ENCODE assay signal across 8 cellular contexts in the genomic region with DNA sequence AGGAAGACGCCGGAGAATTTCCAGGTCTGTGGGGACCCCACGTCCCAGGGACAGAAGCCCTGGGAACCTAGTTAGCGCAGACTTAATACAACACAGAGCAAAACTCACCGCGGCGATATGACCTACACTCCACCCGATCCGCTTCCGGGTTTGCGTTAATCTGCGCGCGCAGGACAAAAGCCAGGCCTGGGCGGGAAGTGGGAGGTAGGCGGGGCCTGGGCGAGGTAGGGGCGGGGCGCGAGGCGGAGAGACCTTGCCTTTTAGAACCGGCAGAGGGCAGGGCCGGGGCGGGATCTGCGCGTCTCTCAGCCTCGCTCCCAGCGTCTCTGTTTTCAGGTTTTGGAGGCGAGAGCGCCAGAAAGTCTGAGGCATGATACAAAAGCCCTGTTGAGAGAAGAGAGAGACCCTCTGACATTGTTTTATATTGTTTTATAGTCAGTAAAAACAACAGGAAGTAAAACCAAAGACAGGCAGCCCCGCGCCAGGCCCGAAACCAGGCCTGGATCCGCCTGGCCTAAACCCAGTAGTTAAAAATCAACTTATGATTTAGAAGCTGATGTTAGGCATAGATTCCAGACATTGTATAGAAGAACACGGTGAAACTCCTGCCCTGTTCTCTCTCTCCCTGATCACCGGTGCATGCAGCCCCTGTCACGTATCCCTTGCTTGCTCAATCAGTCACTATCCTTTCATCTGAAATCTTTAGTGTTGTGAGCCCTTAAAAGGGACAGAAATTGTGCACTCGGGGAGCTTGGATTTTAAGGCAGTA. TPM values are rescaled to one million over a fixed set of nuclear protein-coding genes. Genes with fewer than 3 reads are reported as not detected.
DNase-seq lines count a peak whose midpoint lies in the region; ATAC-seq and TF ChIP-seq lines count a peak whose summit lies in the region.

ZNF611 (minus strand) TSS at position 152 of the 769 bp plus-strand sequence. CDS start 19,150 bp downstream, outside the sequence.

- H3K4me3 Mint-ChIP-seq in GM23338, result peak within 1 kb of the TSS; percentile 91
- H3K4me3 Mint-ChIP-seq in activated T-helper 2 cell treated with anti-CD3 and anti-CD28 coated beads, Interferon-gamma antibody, Interleukin-2, Interleukin-4, amounts not matched to agents 10 μg/mL and 5 μg/mL and 100 μg/mL, durations not matched to agents 14 hours and 24 hours and 36 hours (ENCODE audit: low read depth), result peak within 1 kb of the TSS; percentile 89
- peak within 1 kb of the TSS; percentile 91 for H3K4me3 Mint-ChIP-seq in natural killer cell

- H3K27ac ChIP-seq in GM23338 (ENCODE audit: low read depth) (peak within 1 kb of the TSS; percentile 91), RWPE1 (peak within 1 kb of the TSS; percentile 84)

- H3K9me3 Mint-ChIP-seq in GM23338 (peaks cover 4% of the 10 kb centered on the region; the same call in 2 of the 3 replicates), natural killer cell (no peaks in the 10 kb centered on the region)
- H3K9me3 Mint-ChIP-seq in activated T-helper 2 cell treated with anti-CD3 and anti-CD28 coated beads, Interferon-gamma antibody, Interleukin-2, Interleukin-4, amounts not matched to agents 10 μg/mL and 5 μg/mL and 100 μg/mL, durations not matched to agents 14 hours and 24 hours and 36 hours, result peaks cover 13% of the 10 kb centered on the region

- H2AFZ ChIP-seq in GM23338, result peak within 1 kb of the TSS; percentile 100

- H4K20me1 ChIP-seq in GM23338 (replicated peaks; ENCODE audit: insufficient read depth), result no peaks in the 10 kb centered on the region

- H3K79me2 ChIP-seq in GM23338 (replicated peaks; ENCODE audit: insufficient read depth), result no peaks in the 10 kb centered on the region

- peaks cover 8% of the 10 kb centered on the region for H3F3A ChIP-seq in GM23338 (replicated peaks; ENCODE audit: low read depth)

- H3K27me3 ChIP-seq in GM23338 (ENCODE audit: insufficient read depth), result 0 out of 2 replicates have a peak, but pooled peaks cover 3% of the 10 kb centered on the region

- H3K27ac Mint-ChIP-seq in GM23338 (peak within 1 kb of the TSS; percentile 60), natural killer cell (peak within 1 kb of the TSS; percentile 68 to 81)
- peak within 1 kb of the TSS; percentile 81 for H3K27ac Mint-ChIP-seq in activated T-helper 2 cell treated with anti-CD3 and anti-CD28 coated beads, Interferon-gamma antibody, Interleukin-2, Interleukin-4, amounts not matched to agents 10 μg/mL and 5 μg/mL and 100 μg/mL, durations not matched to agents 14 hours and 24 hours and 36 hours

- H3K4me1 Mint-ChIP-seq in GM23338, result peaks cover 30% of the 10 kb centered on the region
- peaks cover 19% of the 10 kb centered on the region for H3K4me1 Mint-ChIP-seq in activated T-helper 2 cell treated with anti-CD3 and anti-CD28 coated beads, Interferon-gamma antibody, Interleukin-2, Interleukin-4, amounts not matched to agents 10 μg/mL and 5 μg/mL and 100 μg/mL, durations not matched to agents 14 hours and 24 hours and 36 hours (ENCODE audit: low read depth)
- peaks cover 21 to 22% of the 10 kb centered on the region in 2 donors for H3K4me1 Mint-ChIP-seq in natural killer cell

- TF ChIP-seq CTCF in GM23338 (conservative IDR thresholded peaks at IDR 0.05; ENCODE audit: low read depth in 2 of 2) (peak; percentile 27 to 49; a peak in 3 of 4 replicates), LNCaP clone FGC (IDR thresholded peaks at IDR 0.05; ENCODE audit: control insufficient read depth, extremely low read depth, insufficient read depth) (peak; percentile 43), RWPE1 (conservative IDR thresholded peaks at IDR 0.05; ENCODE audit: low read depth) (peak; percentile 41), fibroblast of mammary gland (conservative IDR thresholded peaks at IDR 0.05; ENCODE audit: control insufficient read depth, insufficient read depth, low read depth, low read length) (peak; percentile 49), natural killer cell (IDR thresholded peaks at IDR 0.05) (peak; percentile 68)

- H3K4me2 ChIP-seq in GM23338, result peak within 1 kb of the TSS; percentile 95

- DNase-seq in EH (ENCODE audit: low read depth), result peak; percentile 94
- DNase-seq in GM23338 (ENCODE audit: low spot score), result peak; percentile 97
- peak; percentile 79 for DNase-seq in LNCaP clone FGC (ENCODE audit: low read depth)
- peak; percentile 91 for DNase-seq in RWPE1 (ENCODE audit: low spot score)
- DNase-seq in activated T-helper 2 cell treated with anti-CD3 and anti-CD28 coated beads, Interferon-gamma antibody, Interleukin-2, Interleukin-4, amounts not matched to agents 10 μg/mL and 5 μg/mL and 100 μg/mL, durations not matched to agents 14 hours and 24 hours and 36 hours (ENCODE audit: low spot score), result peak; percentile 97
- peak; percentile 93 for DNase-seq in fibroblast of mammary gland (ENCODE audit: low read depth)
- DNase-seq in natural killer cell, result peak; percentile 100
- DNase-seq in stimulated activated naive CD4-positive, alpha-beta T cell treated with Interleukin-2 at 50 U/mL for 16 hours (lab: John Stamatoyannopoulos, UW), result peak; percentile 96

- H3K4me3 ChIP-seq in GM23338 (peak within 1 kb of the TSS; percentile 100), LNCaP clone FGC (ENCODE audit: low read depth, low read length) (peak within 1 kb of the TSS; percentile 79), fibroblast of mammary gland (ENCODE audit: control insufficient read depth, low read depth, low read length) (peak within 1 kb of the TSS; percentile 94)

- ATAC-seq in GM23338 (peak; percentile 90), natural killer cell (peak; percentile 95 to 99 (median 98))

- POLR2A ChIA-PET in RWPE1 (lab: Yijun Ruan, JAX; ENCODE audit: low non-redundant PET), result interaction anchor here (0.6 kb wide), 1 partner anchor 449 kb away, joined by 8 read pairs; no protein-coding TSS in a partner anchor

- CTCF ChIA-PET in RWPE1 (lab: Yijun Ruan, JAX), result interaction anchor here (0.7 kb wide), 1 partner anchor 420 kb away, joined by 5 read pairs; no protein-coding TSS in a partner anchor

- H3K4me1 ChIP-seq in GM23338 (ENCODE audit: insufficient read depth), result peaks cover 14% of the 10 kb centered on the region

- no peaks in the 10 kb centered on the region; the same call in 1 of the 2 replicates for H3K36me3 ChIP-seq in GM23338 (ENCODE audit: insufficient read depth)

- intact Hi-C loops in activated T-helper 2 cell treated with anti-CD3 and anti-CD28 coated beads, Interferon-gamma antibody, Interleukin-2, Interleukin-4, amounts not matched to agents 10 μg/mL and 5 μg/mL and 100 μg/mL, durations not matched to agents 14 hours and 24 hours and 36 hours (cut with micrococcal nuclease), result loop anchor here (1.0 to 10.0 kb wide), 8 partner anchors 37 to 600 kb away; partner anchors contain the start of genes ZNF600, ZNF766, ZNF816 and ZNF845
- intact Hi-C loops in natural killer cell (cut with micrococcal nuclease), result loop anchor here (2.0 kb wide), 3 partner anchors 52 to 122 kb away; partner anchors contain the start of genes ZNF468, ZNF600 and ZNF83

- H3K36me3 Mint-ChIP-seq in GM23338 (ENCODE audit: low read depth) (no peaks in the 10 kb centered on the region), natural killer cell (no peaks in the 10 kb centered on the region)
- peaks cover 36% of the 10 kb centered on the region for H3K36me3 Mint-ChIP-seq in activated T-helper 2 cell treated with anti-CD3 and anti-CD28 coated beads, Interferon-gamma antibody, Interleukin-2, Interleukin-4, amounts not matched to agents 10 μg/mL and 5 μg/mL and 100 μg/mL, durations not matched to agents 14 hours and 24 hours and 36 hours (ENCODE audit: low read depth)

- H3K27me3 Mint-ChIP-seq in GM23338 (ENCODE audit: insufficient read depth, low read depth, poor library complexity) (peaks cover 21% of the 10 kb centered on the region), natural killer cell (ENCODE audit: low read depth in 2 of 2) (no peaks in the 10 kb centered on the region)
- H3K27me3 Mint-ChIP-seq in activated T-helper 2 cell treated with anti-CD3 and anti-CD28 coated beads, Interferon-gamma antibody, Interleukin-2, Interleukin-4, amounts not matched to agents 10 μg/mL and 5 μg/mL and 100 μg/mL, durations not matched to agents 14 hours and 24 hours and 36 hours (ENCODE audit: low read depth), result no peaks in the 10 kb centered on the region

- no peaks in the 10 kb centered on the region for H3K9me2 ChIP-seq in GM23338 (ENCODE audit: insufficient read depth)

TF ChIP-seq in GM23338, 12 proteins besides CTCF, POLR2A, EP300 and RAD21:
- TF ChIP-seq CREB1 (CRISPR knock-in tag; IDR thresholded peaks at IDR 0.05; ENCODE audit: low read depth) (no peak), POLR2AphosphoS5 (IDR thresholded peaks at IDR 0.05; ENCODE audit: low read depth) (peak; percentile 88)
TF ChIP-seq in GM23338: peak in this region for 1.

RNA-seq across cellular contexts. Expression of gene ZNF611, which starts in this region (rescaled TPM):
- 10.3 and 16.4 TPM in 2 replicates for total RNA-seq in GM23338 (2014; rRNA removed; shearing (Covaris generic))
- polyA plus RNA-seq in GM23338 (2016; fragmentation: Nextera tagmentation; extraction: Ambion mirVana), result 5.3 and 6.6 TPM in 2 replicates
- 15.6 and 17.3 TPM in 2 replicates for total RNA-seq in activated T-helper 2 cell treated with anti-CD3 and anti-CD28 coated beads, Interferon-gamma antibody, Interleukin-2, Interleukin-4, amounts not matched to agents 10 μg/mL and 5 μg/mL and 100 μg/mL, durations not matched to agents 14 hours and 24 hours and 36 hours
- total RNA-seq in natural killer cell, result 10 to 100 TPM; 41.2 to 58.0 (median 44.2) TPM

Comparison
In these comparisons a context has a peak if more than half of its experiments do, and no peak if none do; other contexts are left out.
1. Peak in every context shown above with its lines: DNase-seq, ATAC-seq, H3K4me3 ChIP-seq and H3K27ac ChIP-seq.